Comparison of ENCODE assay signal across 8 cellular contexts in genomic region chr21:38965910-38966504, GRCh38.
DNase-seq lines count a peak whose midpoint lies in the region; ATAC-seq lines count a peak whose summit lies in the region.

No MANE protein-coding gene starts in this region.

- no peak for ATAC-seq in HG02678 (IDR thresholded peaks at IDR 0.05; ENCODE audit: unreplicated experiment)

- DNase-seq in DMS153 treated with DMSO at 0.1 percent for 48 hours (lab: John Stamatoyannopoulos, UW; ENCODE audit: unreplicated experiment) (peak; percentile 94), NCI-H146 treated with DMSO at 0.1 percent for 48 hours (lab: John Stamatoyannopoulos, UW; ENCODE audit: unreplicated experiment) (peak; percentile 87), caudate nucleus (lab: John Stamatoyannopoulos, UW) (peak in 1 of 61 donors; percentile 10), mucosa of gallbladder (ENCODE audit: low spot score) (peak; percentile 82), OCI-M1 (lab: John Stamatoyannopoulos, UW) (no peak)
- DNase-seq in activated CD8-positive, alpha-beta memory T cell treated with anti-CD3 and anti-CD28 coated beads, Interleukin-2, amount 50 U/mL, for 48 hours, result no peak
- no peak for DNase-seq in activated CD4-positive, alpha-beta T cell treated with anti-CD3 and anti-CD28 coated beads, Interleukin-2, amount 50 U/mL, for 1 hour

- peak overlapping the region; percentile 26 for H3K27ac ChIP-seq in caudate nucleus (ENCODE audit: low read depth, low read length)

Comparison
In these comparisons a context has a peak if more than half of its experiments do, and no peak if none do; other contexts are left out.
1. DNase-seq: peak in DMS153 treated with DMSO at 0.1 percent for 48 hours (single experiment), NCI-H146 treated with DMSO at 0.1 percent for 48 hours (single experiment) and mucosa of gallbladder (single experiment); none in activated CD8-positive, alpha-beta memory T cell treated with anti-CD3 and anti-CD28 coated beads, Interleukin-2, amount 50 U/mL, for 48 hours (single experiment), OCI-M1 (single experiment) and activated CD4-positive, alpha-beta T cell treated with anti-CD3 and anti-CD28 coated beads, Interleukin-2, amount 50 U/mL, for 1 hour (single experiment).